ENCODE assay signal across 9 cellular contexts in genomic region chr19:33429891-33430673, GRCh38. TPM values are rescaled to one million over a fixed set of nuclear protein-coding genes. Genes with fewer than 3 reads are reported as not detected.
DNase-seq lines count a peak whose midpoint lies in the region; ATAC-seq and TF ChIP-seq lines count a peak whose summit lies in the region.
"Had no signal": no experiment of that assay in that cellular context is flagged by ENCODE, and none has a peak within 500 bp of the region (broad histone marks: within the 10 kb centered on the region; RNA-seq: fewer than 3 reads in every experiment).

No MANE protein-coding gene starts in this region.

- H3K9me3 Mint-ChIP-seq in CD4-positive, alpha-beta T cell = no peaks in the 10 kb centered on the region
- no peaks in the 10 kb centered on the region for H3K9me3 Mint-ChIP-seq in activated CD8-positive, alpha-beta T cell treated with anti-CD3 and anti-CD28 coated beads for 36 hours

- H3K9me3 ChIP-seq in CD4-positive, alpha-beta T cell (ENCODE audit: control insufficient read depth, low read length) = no peaks in the 10 kb centered on the region
- no peaks in the 10 kb centered on the region for H3K9me3 ChIP-seq in DND-41 (ENCODE audit: insufficient read depth, low read length, severe bottlenecking)
- H3K9me3 ChIP-seq: uterus had no signal

- peak; percentile 91 for ATAC-seq in CD4-positive, alpha-beta T cell (ENCODE audit: poor library complexity)
- ATAC-seq in DND-41 (ENCODE audit: insufficient read depth, low read depth) (peak; percentile 31; the same call in 2 of the 3 replicates), left lobe of liver (no peak), HG03097 (IDR thresholded peaks at IDR 0.05; ENCODE audit: low FRiP score, unreplicated experiment) (no peak), GM18868 (IDR thresholded peaks at IDR 0.05; ENCODE audit: unreplicated experiment) (no peak)
- ATAC-seq in activated CD8-positive, alpha-beta T cell treated with anti-CD3 and anti-CD28 coated beads for 36 hours = peak; percentile 78

- peak overlapping the region; percentile 91 for H3K27ac Mint-ChIP-seq in CD4-positive, alpha-beta T cell
- H3K27ac Mint-ChIP-seq in activated CD8-positive, alpha-beta T cell treated with anti-CD3 and anti-CD28 coated beads for 36 hours = peak overlapping the region; percentile 67

- H3K79me2 ChIP-seq in DND-41 (ENCODE audit: insufficient read depth, low read length) = no peaks in the 10 kb centered on the region

- no peak overlapping the region for H3K4me3 ChIP-seq in DND-41 (ENCODE audit: low read depth in 1 of 2, low read length in 2 of 2)
- H3K4me3 ChIP-seq: uterus had no signal

- H3K4me3 Mint-ChIP-seq in CD4-positive, alpha-beta T cell = peak overlapping the region; percentile 64
- no peak overlapping the region for H3K4me3 Mint-ChIP-seq in activated CD8-positive, alpha-beta T cell treated with anti-CD3 and anti-CD28 coated beads for 36 hours

- peak in 7 of 10 experiments; percentile 5 to 58 (median 19) for DNase-seq in CD4-positive, alpha-beta T cell
- peak; percentile 14 for DNase-seq in DND-41
- peak; percentile 34 for DNase-seq in activated CD8-positive, alpha-beta T cell treated with anti-CD3 and anti-CD28 coated beads for 36 hours
- peak; percentile 33 for DNase-seq in left lobe of liver (ENCODE audit: low spot score)
- DNase-seq in occipital lobe (lab: John Stamatoyannopoulos, UW) = no peak
- DNase-seq: SIG-M5 had no signal

- no peak overlapping the region for H3K4me2 ChIP-seq in DND-41 (ENCODE audit: insufficient read depth, low read length)

- no peak overlapping the region for H3K27ac ChIP-seq in CD4-positive, alpha-beta T cell (ENCODE audit: low read depth, low read length)
- no peak overlapping the region for H3K27ac ChIP-seq in DND-41 (ENCODE audit: low read length)
- H3K27ac ChIP-seq: uterus had no signal

- H2AFZ ChIP-seq in DND-41 (ENCODE audit: low read depth, low read length) = no peak overlapping the region

- no peak for TF ChIP-seq CTCF in CD4-positive, alpha-beta T cell (IDR thresholded peaks at IDR 0.05)
- no peak for TF ChIP-seq CTCF in DND-41 (IDR thresholded peaks at IDR 0.05; ENCODE audit: borderline replicate concordance, extremely low read depth, low read length, poor library complexity, severe bottlenecking)
- TF ChIP-seq CTCF in activated CD8-positive, alpha-beta T cell treated with anti-CD3 and anti-CD28 coated beads for 36 hours (IDR thresholded peaks at IDR 0.05) = no peak

- no peak overlapping the region for H3K9ac ChIP-seq in DND-41 (ENCODE audit: low read depth, low read length)

- no peaks in the 10 kb centered on the region for H3K36me3 ChIP-seq in DND-41 (ENCODE audit: insufficient read depth, low read length)
- H3K36me3 ChIP-seq: uterus had no signal

- peaks cover 19% of the 10 kb centered on the region for H3K4me1 Mint-ChIP-seq in CD4-positive, alpha-beta T cell (ENCODE audit: low read depth)
- H3K4me1 Mint-ChIP-seq in activated CD8-positive, alpha-beta T cell treated with anti-CD3 and anti-CD28 coated beads for 36 hours (ENCODE audit: low read depth) = peaks cover 14% of the 10 kb centered on the region

- intact Hi-C loops in CD4-positive, alpha-beta T cell (cut with DNase I, micrococcal nuclease) = loop anchor here in 1 of 2 experiments (1.0 to 10.0 kb wide), 2 partner anchors 341 to 665 kb away; no protein-coding TSS in a partner anchor
- intact Hi-C loops in activated CD8-positive, alpha-beta T cell treated with anti-CD3 and anti-CD28 coated beads for 36 hours (cut with micrococcal nuclease) = loop anchor here (2.0 kb wide), 1 partner anchor 341 kb away; no protein-coding TSS in a partner anchor

- H4K20me1 ChIP-seq in DND-41 (ENCODE audit: insufficient read depth, low read length) = peaks cover 18% of the 10 kb centered on the region; the same call in 1 of the 2 replicates

- no peaks in the 10 kb centered on the region for H3K4me1 ChIP-seq in DND-41 (ENCODE audit: insufficient read depth, low read length)
- H3K4me1 ChIP-seq: uterus had no signal

- H3K27me3 ChIP-seq in CD4-positive, alpha-beta T cell (ENCODE audit: control insufficient read depth, insufficient read depth, low read length) = no peaks in the 10 kb centered on the region
- H3K27me3 ChIP-seq in DND-41 (ENCODE audit: insufficient read depth, low read length, poor library complexity) = no peaks in the 10 kb centered on the region
- H3K27me3 ChIP-seq: uterus had no signal

- no peaks in the 10 kb centered on the region for H3K27me3 Mint-ChIP-seq in CD4-positive, alpha-beta T cell
- H3K27me3 Mint-ChIP-seq in activated CD8-positive, alpha-beta T cell treated with anti-CD3 and anti-CD28 coated beads for 36 hours = no peaks in the 10 kb centered on the region

- no peaks in the 10 kb centered on the region for H3K36me3 Mint-ChIP-seq in CD4-positive, alpha-beta T cell (ENCODE audit: low read depth)
- H3K36me3 Mint-ChIP-seq in activated CD8-positive, alpha-beta T cell treated with anti-CD3 and anti-CD28 coated beads for 36 hours (ENCODE audit: low read depth) = no peaks in the 10 kb centered on the region

- CTCF ChIA-PET in CD4-positive, alpha-beta T cell (lab: Charles Lee) = interaction anchor here (1.2 to 1.6 kb wide), 4 partner anchors 14 to 348 kb away, joined by 3 to 9 read pairs (median 4); no protein-coding TSS in a partner anchor
- CTCF ChIA-PET in activated CD8-positive, alpha-beta T cell treated with anti-CD3 and anti-CD28 coated beads for 36 hours (lab: Charles Lee) = interaction anchor here (0.7 to 1.6 kb wide), 26 partner anchors 10 to 348 kb away, joined by 3 to 39 read pairs (median 4); partner anchors contain the start of genes CEBPG and PEPD

- POLR2A ChIA-PET in CD4-positive, alpha-beta T cell (lab: Charles Lee) = interaction anchor here (1.2 kb wide), 1 partner anchor 91 kb away, joined by 5 read pairs; the partner anchor contains the start of gene PEPD
- POLR2A ChIA-PET in activated CD8-positive, alpha-beta T cell treated with anti-CD3 and anti-CD28 coated beads for 36 hours (lab: Charles Lee) = no interaction called here

RNA-seq across cellular contexts. Expression of gene CEBPG, which starts 56.6 kb away (rescaled TPM):
- 10 to 100 TPM; 15.5 TPM for total RNA-seq in CD4-positive, alpha-beta T cell
- total RNA-seq in activated CD8-positive, alpha-beta T cell treated with anti-CD3 and anti-CD28 coated beads for 36 hours = 10 to 100 TPM; 28.3 to 30.1 TPM
- total RNA-seq in left lobe of liver (15.5 TPM), occipital lobe (57.2 TPM)

Comparison
In these comparisons a context has a peak if more than half of its experiments do, and no peak if none do; other contexts are left out.
1. ATAC-seq: peak in CD4-positive, alpha-beta T cell (single experiment), DND-41 (single experiment) and activated CD8-positive, alpha-beta T cell treated with anti-CD3 and anti-CD28 coated beads for 36 hours (single experiment); none in left lobe of liver (single experiment), HG03097 (single experiment) and GM18868 (single experiment).